ENCODE assay signal across 1 cellular context in genomic region chr5:38497946-38498345, GRCh38.
TF ChIP-seq lines count a peak whose summit lies in the region.

No MANE protein-coding gene starts in this region.

TF ChIP-seq in H1, 55 proteins besides CTCF, POLR2A, EP300 and RAD21 (continued from another document):
- TF ChIP-seq MAX (IDR thresholded peaks at IDR 0.05) (no peak), SIRT6 (IDR thresholded peaks at IDR 0.05; ENCODE audit: low read length) (no peak), SP4 (IDR thresholded peaks at IDR 0.05; ENCODE audit: low read length) (no peak)
